ENCODE assay signal across 1 cellular context in genomic region chr22:46457502-46458488, GRCh38.
TF ChIP-seq lines count a peak whose summit lies in the region.

No MANE protein-coding gene starts in this region.

TF ChIP-seq in WTC11, 78 proteins besides CTCF, POLR2A, EP300 and RAD21 (continued from another document):
- TF ChIP-seq TEAD4 (CRISPR knock-in tag; IDR thresholded peaks at IDR 0.05) (no peak), MLX (CRISPR knock-in tag; IDR thresholded peaks at IDR 0.05) (no peak), USF2 (CRISPR knock-in tag; IDR thresholded peaks at IDR 0.05) (no peak), KAT7 (CRISPR knock-in tag; IDR thresholded peaks at IDR 0.05; ENCODE audit: borderline replicate concordance) (no peak), ZBTB21 (CRISPR knock-in tag; IDR thresholded peaks at IDR 0.05; ENCODE audit: borderline replicate concordance) (no peak), ERG (CRISPR knock-in tag; IDR thresholded peaks at IDR 0.05) (no peak)
- TF ChIP-seq, protein P1, sequence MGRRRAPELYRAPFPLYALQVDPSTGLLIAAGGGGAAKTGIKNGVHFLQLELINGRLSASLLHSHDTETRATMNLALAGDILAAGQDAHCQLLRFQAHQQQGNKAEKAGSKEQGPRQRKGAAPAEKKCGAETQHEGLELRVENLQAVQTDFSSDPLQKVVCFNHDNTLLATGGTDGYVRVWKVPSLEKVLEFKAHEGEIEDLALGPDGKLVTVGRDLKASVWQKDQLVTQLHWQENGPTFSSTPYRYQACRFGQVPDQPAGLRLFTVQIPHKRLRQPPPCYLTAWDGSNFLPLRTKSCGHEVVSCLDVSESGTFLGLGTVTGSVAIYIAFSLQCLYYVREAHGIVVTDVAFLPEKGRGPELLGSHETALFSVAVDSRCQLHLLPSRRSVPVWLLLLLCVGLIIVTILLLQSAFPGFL (CRISPR knock-in tag; IDR thresholded peaks at IDR 0.05; ENCODE audit: borderline replicate concordance), result no peak
- TF ChIP-seq, protein P2, sequence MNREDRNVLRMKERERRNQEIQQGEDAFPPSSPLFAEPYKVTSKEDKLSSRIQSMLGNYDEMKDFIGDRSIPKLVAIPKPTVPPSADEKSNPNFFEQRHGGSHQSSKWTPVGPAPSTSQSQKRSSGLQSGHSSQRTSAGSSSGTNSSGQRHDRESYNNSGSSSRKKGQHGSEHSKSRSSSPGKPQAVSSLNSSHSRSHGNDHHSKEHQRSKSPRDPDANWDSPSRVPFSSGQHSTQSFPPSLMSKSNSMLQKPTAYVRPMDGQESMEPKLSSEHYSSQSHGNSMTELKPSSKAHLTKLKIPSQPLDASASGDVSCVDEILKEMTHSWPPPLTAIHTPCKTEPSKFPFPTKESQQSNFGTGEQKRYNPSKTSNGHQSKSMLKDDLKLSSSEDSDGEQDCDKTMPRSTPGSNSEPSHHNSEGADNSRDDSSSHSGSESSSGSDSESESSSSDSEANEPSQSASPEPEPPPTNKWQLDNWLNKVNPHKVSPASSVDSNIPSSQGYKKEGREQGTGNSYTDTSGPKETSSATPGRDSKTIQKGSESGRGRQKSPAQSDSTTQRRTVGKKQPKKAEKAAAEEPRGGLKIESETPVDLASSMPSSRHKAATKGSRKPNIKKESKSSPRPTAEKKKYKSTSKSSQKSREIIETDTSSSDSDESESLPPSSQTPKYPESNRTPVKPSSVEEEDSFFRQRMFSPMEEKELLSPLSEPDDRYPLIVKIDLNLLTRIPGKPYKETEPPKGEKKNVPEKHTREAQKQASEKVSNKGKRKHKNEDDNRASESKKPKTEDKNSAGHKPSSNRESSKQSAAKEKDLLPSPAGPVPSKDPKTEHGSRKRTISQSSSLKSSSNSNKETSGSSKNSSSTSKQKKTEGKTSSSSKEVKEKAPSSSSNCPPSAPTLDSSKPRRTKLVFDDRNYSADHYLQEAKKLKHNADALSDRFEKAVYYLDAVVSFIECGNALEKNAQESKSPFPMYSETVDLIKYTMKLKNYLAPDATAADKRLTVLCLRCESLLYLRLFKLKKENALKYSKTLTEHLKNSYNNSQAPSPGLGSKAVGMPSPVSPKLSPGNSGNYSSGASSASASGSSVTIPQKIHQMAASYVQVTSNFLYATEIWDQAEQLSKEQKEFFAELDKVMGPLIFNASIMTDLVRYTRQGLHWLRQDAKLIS (CRISPR knock-in tag; IDR thresholded peaks at IDR 0.05; ENCODE audit: borderline replicate concordance), result no peak
